ENCODE assay signal across 2 cellular contexts in genomic region chr1:235205687-235206086, GRCh38.
A peak's percentile ranks its signal among the peaks of the same experiment; 100 is the strongest.
TF ChIP-seq lines count a peak whose summit lies in the region.

No MANE protein-coding gene starts in this region.

TF ChIP-seq in A549, 52 proteins besides CTCF, POLR2A, EP300 and RAD21:
- TF ChIP-seq USF2 (IDR thresholded peaks at IDR 0.05) (no peak), NPAS2 (CRISPR knock-in tag; IDR thresholded peaks at IDR 0.05; ENCODE audit: borderline replicate concordance) (no peak), RNF2 (IDR thresholded peaks at IDR 0.05; ENCODE audit: borderline replicate concordance, low read depth) (no peak), FOXS1 (CRISPR knock-in tag; IDR thresholded peaks at IDR 0.05) (no peak), ZFP36 (IDR thresholded peaks at IDR 0.05; ENCODE audit: borderline replicate concordance, partially characterized antibody) (peak; percentile 48), EHMT2 (IDR thresholded peaks at IDR 0.05; ENCODE audit: low read depth) (no peak), PHF8 (IDR thresholded peaks at IDR 0.05; ENCODE audit: borderline replicate concordance, low read depth) (no peak), TP53 (CRISPR knock-in tag; IDR thresholded peaks at IDR 0.05) (no peak)

TF ChIP-seq in K562, 482 proteins besides CTCF, POLR2A, EP300 and RAD21:
- TF ChIP-seq RBM25 (IDR thresholded peaks at IDR 0.05; ENCODE audit: low read depth, low read length, severe bottlenecking), result peak; percentile 80
- no peak for TF ChIP-seq ZNF197 (CRISPR knock-in tag; IDR thresholded peaks at IDR 0.05; ENCODE audit: low read depth)
- peak; percentile 82 for TF ChIP-seq ZFP36 (IDR thresholded peaks at IDR 0.05; ENCODE audit: low read depth, low read length, partially characterized antibody)
